Comparison of ENCODE assay signal across 8 cellular contexts in genomic region chr11:45655347-45655756, GRCh38. TPM values are rescaled to one million over a fixed set of nuclear protein-coding genes. Genes with fewer than 3 reads are reported as not detected.
A peak's percentile ranks its signal among the peaks of the same experiment; 100 is the strongest.
DNase-seq lines count a peak whose midpoint lies in the region; ATAC-seq and TF ChIP-seq lines count a peak whose summit lies in the region.

No MANE protein-coding gene starts in this region.

- no peaks in the 10 kb centered on the region for H3K36me3 ChIP-seq in psoas muscle (ENCODE audit: insufficient read depth in 1 of 2, low read depth in 1 of 2)

- 14 to 15% (median 15%) methylated on average over 16 of the region's 16 CpGs for WGBS in psoas muscle, 3 donors

- intact Hi-C loops in left cardiac atrium (cut with DNase I) (loop anchor here (5.0 to 10.0 kb wide), 5 partner anchors 101 to 283 kb away; no protein-coding TSS in a partner anchor), psoas muscle (cut with DNase I) (loop anchor here (2.0 to 10.0 kb wide), 2 partner anchors 117 to 281 kb away; no protein-coding TSS in a partner anchor)

- H3K4me1 ChIP-seq in psoas muscle = peaks cover 20% of the 10 kb centered on the region

- TF ChIP-seq CTCF in GM13977 (IDR thresholded peaks at IDR 0.05; ENCODE audit: extremely low read depth, insufficient read depth, missing control alignments) = peak; percentile 98
- TF ChIP-seq CTCF in psoas muscle (IDR thresholded peaks at IDR 0.05) = peak; percentile 89

- H3K27ac ChIP-seq in psoas muscle = no peak overlapping the region

- no peak overlapping the region for H3K4me3 ChIP-seq in psoas muscle

- H3K27me3 ChIP-seq in psoas muscle (ENCODE audit: insufficient read depth in 3 of 3, low read length in 2 of 3) = peaks cover 0 to 19% (median 0%) of the 10 kb centered on the region in 3 donors

- no peaks in the 10 kb centered on the region for H3K9me3 ChIP-seq in psoas muscle

- DNase-seq in A172 (ENCODE audit: low spot score) (peak; percentile 71), GM13977 (ENCODE audit: low spot score) (peak; percentile 83), NCI-H1048 (lab: John Stamatoyannopoulos, UW) (peak; percentile 48), SW 1271 (lab: John Stamatoyannopoulos, UW) (peak; percentile 32 to 55), amniotic epithelial cell (ENCODE audit: low read depth) (peak; percentile 78), left cardiac atrium (peak; percentile 81), psoas muscle (peak; percentile 76 to 87)

- ATAC-seq in left cardiac atrium = peak; percentile 47 to 65
- ATAC-seq in psoas muscle = peak; percentile 76 to 89 (median 82)
- ATAC-seq in HG03097 (IDR thresholded peaks at IDR 0.05; ENCODE audit: low FRiP score, unreplicated experiment) = no peak

- in situ Hi-C loops in GM13977 (cut with MboI; ENCODE audit: low pct_unique_long_range_greater_than_20kb, low sequenced_read_pairs, unreplicated experiment) = no loop called here

RNA-seq across cellular contexts. Expression of gene CHST1, which starts 10.1 kb away (rescaled TPM):
- total RNA-seq in A172 (2014; rRNA removed; shearing (Covaris generic)) = 0.14 and 1.6 TPM in 2 replicates
- total RNA-seq in left cardiac atrium (1 to 10 TPM; 3.2 to 3.5 TPM), psoas muscle (10 to 100 TPM in 2 of 4 donors, 1 to 10 TPM in 2; 3.2 to 21.4 (median 9.5) TPM)
- polyA plus RNA-seq in psoas muscle = 1 to 10 TPM; 1.2 to 5.8 (median 1.6) TPM
